Comparison of ENCODE assay signal across 8 cellular contexts in the genomic region with DNA sequence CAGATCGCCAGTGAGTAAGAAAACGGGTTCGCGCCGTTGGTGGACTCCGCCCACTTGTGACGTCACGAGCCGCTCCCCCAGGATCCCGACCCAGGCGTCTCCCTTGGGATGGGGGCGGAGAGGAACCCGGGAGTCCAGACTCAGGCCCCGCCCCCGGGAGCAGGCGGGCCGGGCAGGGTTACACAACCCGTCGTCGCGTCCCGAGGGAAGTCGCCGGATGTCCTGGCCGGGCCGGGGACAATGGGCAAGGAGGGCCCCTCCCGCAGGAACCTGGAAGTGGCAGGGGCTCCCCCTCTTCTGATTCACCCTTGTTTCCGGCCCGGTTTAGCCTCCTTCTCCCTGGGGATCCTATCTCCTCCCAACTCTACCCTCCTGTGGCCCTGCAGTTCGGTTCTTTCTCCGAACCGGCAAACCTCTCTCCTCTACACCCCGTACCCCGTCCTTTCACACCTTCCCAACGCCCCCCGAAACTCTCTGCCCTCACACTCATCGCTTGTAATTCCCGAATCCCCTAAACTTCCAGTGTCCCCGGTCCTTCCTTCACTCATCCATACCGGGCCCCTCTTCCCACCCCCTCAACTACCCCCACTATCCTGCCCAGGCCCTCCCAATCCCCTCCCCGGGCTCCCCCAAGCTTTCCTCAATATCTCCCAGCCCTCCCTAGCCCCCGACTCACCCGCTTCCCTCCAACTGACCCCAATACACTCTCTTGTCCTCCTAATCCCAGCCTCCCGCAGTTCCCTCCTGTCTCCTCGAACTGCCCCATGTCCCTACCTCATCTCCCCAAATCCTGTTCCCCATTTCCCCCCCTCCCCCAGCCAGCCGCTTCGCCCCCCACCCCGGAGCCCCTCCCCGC. TPM values are rescaled to one million over a fixed set of nuclear protein-coding genes. Genes with fewer than 3 reads are reported as not detected.
DNase-seq lines count a peak whose midpoint lies in the region; ATAC-seq and TF ChIP-seq lines count a peak whose summit lies in the region.

No MANE protein-coding gene starts in this region.

- ATAC-seq in Panc1 (peak; percentile 88), HG02623 (IDR thresholded peaks at IDR 0.05; ENCODE audit: unreplicated experiment) (no peak)

- H3K27me3 Mint-ChIP-seq in glutamatergic neuron (ENCODE audit: unreplicated experiment): peaks cover 10% of the 10 kb centered on the region

- H3K27me3 ChIP-seq in Panc1 (ENCODE audit: control insufficient read depth, insufficient read depth, low read length) (no peaks in the 10 kb centered on the region), neutrophil (peaks cover 43% of the 10 kb centered on the region), uterus (no peaks in the 10 kb centered on the region)

- peaks cover 8% of the 10 kb centered on the region for H3K4me1 ChIP-seq in Panc1 (ENCODE audit: control insufficient read depth, insufficient read depth, low read length)
- H3K4me1 ChIP-seq in neutrophil (ENCODE audit: control insufficient read depth in 1 of 2, insufficient read depth in 1 of 2, low read depth in 1 of 2, low read length in 1 of 2): peaks cover 38 to 48% of the 10 kb centered on the region in 2 experiments
- H3K4me1 ChIP-seq in uterus: peaks cover 0 to 6% of the 10 kb centered on the region in 2 donors

- H3K36me3 Mint-ChIP-seq in glutamatergic neuron (ENCODE audit: unreplicated experiment): no peaks in the 10 kb centered on the region

- POLR2A ChIA-PET in Panc1 (lab: Charles Lee): no interaction called here

- CTCF ChIA-PET in Panc1 (lab: Charles Lee): no interaction called here

- H3K27ac Mint-ChIP-seq in glutamatergic neuron (ENCODE audit: unreplicated experiment): peak overlapping the region; percentile 90

- BruUV-seq in Panc1 (replicated peaks; lab: Mats Ljungman, UMichigan): no TSS peak

- H3K4me3 ChIP-seq in Panc1 (ENCODE audit: low read depth in 2 of 2, low read length in 2 of 2) (peak overlapping the region; percentile 47 to 71), neutrophil (ENCODE audit: low read depth in 1 of 2, low read length in 1 of 2) (peak overlapping the region; percentile 54 to 60), uterus (peak overlapping the region; percentile 46 to 52)

- intact Hi-C loops in Panc1 (cut with micrococcal nuclease; ENCODE audit: unreplicated experiment) (no loop called here), uterus (cut with DNase I; ENCODE audit: low total_unique reads) (no loop called here)

- no peaks in the 10 kb centered on the region for H3K36me3 ChIP-seq in Panc1 (ENCODE audit: control insufficient read depth, insufficient read depth, low read length)
- no peaks in the 10 kb centered on the region for H3K36me3 ChIP-seq in neutrophil
- no peaks in the 10 kb centered on the region for H3K36me3 ChIP-seq in uterus

- H3K9me3 ChIP-seq in Panc1 (ENCODE audit: control insufficient read depth, insufficient read depth, low read depth, low read length): no peaks in the 10 kb centered on the region
- no peaks in the 10 kb centered on the region for H3K9me3 ChIP-seq in neutrophil
- no peaks in the 10 kb centered on the region for H3K9me3 ChIP-seq in uterus

- 1% methylated on average over 46 to 48 of the region's 49 CpGs for WGBS in adipose tissue, 3 donors

- H3K4me3 Mint-ChIP-seq in glutamatergic neuron (ENCODE audit: unreplicated experiment): peak overlapping the region; percentile 95

- TF ChIP-seq CTCF in Panc1 (IDR thresholded peaks at IDR 0.05): no peak
- no peak for TF ChIP-seq CTCF in glutamatergic neuron (IDR thresholded peaks at IDR 0.05; ENCODE audit: partially characterized antibody, unreplicated experiment)
- no peak for TF ChIP-seq CTCF in neutrophil (IDR thresholded peaks at IDR 0.05)
- no peak for TF ChIP-seq CTCF in uterus (IDR thresholded peaks at IDR 0.05)

- H3K27ac ChIP-seq in Panc1 (ENCODE audit: low read length) (peak overlapping the region; percentile 61), adipose tissue (ENCODE audit: low read depth, low read length) (peak overlapping the region; percentile 71), neutrophil (peak overlapping the region; percentile 84), uterus (peak overlapping the region; percentile 90 to 92)

- in situ Hi-C loops in Panc1 (cut with HindIII; ENCODE audit: low pct_unique_long_range_greater_than_20kb, low sequenced_read_pairs): no loop called here

- DNase-seq in D341Med (ENCODE audit: low spot score) (peak; percentile 90), HK-2 (ENCODE audit: unreplicated experiment) (peak; percentile 97), Panc1 (ENCODE audit: low read depth, low spot score) (no peak), glutamatergic neuron (peak; percentile 88), uterus (peak; percentile 95 to 96)

- peak; percentile 40 to 85 for TF ChIP-seq POLR2A in uterus (IDR thresholded peaks at IDR 0.05)

- peaks cover 6% of the 10 kb centered on the region for H3K9me3 Mint-ChIP-seq in glutamatergic neuron (ENCODE audit: unreplicated experiment)

- peaks cover 1% of the 10 kb centered on the region for H3K4me1 Mint-ChIP-seq in glutamatergic neuron (ENCODE audit: low read depth, unreplicated experiment)

RNA-seq across cellular contexts. Expression of gene ERCC1, which starts 20.0 kb away (rescaled TPM):
- total RNA-seq in Panc1 (2021; ENCODE audit: unreplicated experiment) (80.3 TPM), glutamatergic neuron (ENCODE audit: unreplicated experiment) (65.7 TPM), uterus (100 to 1,000 TPM in 1 of 4 donors, 10 to 100 TPM in 3; 37.9 to 130 (median 68.0) TPM)
- 101 TPM for polyA plus RNA-seq in Panc1 (2012; ENCODE audit: insufficient read length)
- 10 to 100 TPM; 31.0 to 63.9 (median 59.5) TPM for polyA plus RNA-seq in adipose tissue

RNA-seq across cellular contexts. Expression of gene FOSB, which starts 24.1 kb away (rescaled TPM):
- total RNA-seq in Panc1 (2021; ENCODE audit: unreplicated experiment) (13.4 TPM), glutamatergic neuron (ENCODE audit: unreplicated experiment) (not detected), uterus (10 to 100 TPM in 2 of 4 donors, 1 to 10 TPM in 1, not detected in 1; 8.1 to 52.1 (median 28.6) TPM)
- 6.1 TPM for polyA plus RNA-seq in Panc1 (2012; ENCODE audit: insufficient read length)
- 100 to 1,000 TPM in 2 of 3 donors, 10 to 100 TPM in 1; 11.9 to 650 (median 341) TPM for polyA plus RNA-seq in adipose tissue

RNA-seq across cellular contexts. Expression of gene POLR1G, which starts 37.2 kb away (rescaled TPM):
- total RNA-seq in Panc1 (2021; ENCODE audit: unreplicated experiment) (27.8 TPM), glutamatergic neuron (ENCODE audit: unreplicated experiment) (4.3 TPM), uterus (10 to 100 TPM in 1 of 4 donors, 1 to 10 TPM in 2, under 1 TPM in 1; 0.26 to 11.3 (median 3.5) TPM)
- 20.6 TPM for polyA plus RNA-seq in Panc1 (2012; ENCODE audit: insufficient read length)
- polyA plus RNA-seq in adipose tissue: 1 to 10 TPM; 1.5 to 6.3 (median 2.3) TPM

RNA-seq across cellular contexts. Expression of gene PPP1R13L, which starts 38.8 kb away (rescaled TPM):
- total RNA-seq in Panc1 (2021; ENCODE audit: unreplicated experiment): 39.1 TPM
- 62.4 TPM for polyA plus RNA-seq in Panc1 (2012; ENCODE audit: insufficient read length)
- polyA plus RNA-seq in adipose tissue: 10 to 100 TPM; 11.1 to 36.5 (median 14.5) TPM
- total RNA-seq in glutamatergic neuron (ENCODE audit: unreplicated experiment): 0.93 TPM
- 10 to 100 TPM in 1 of 4 donors, 1 to 10 TPM in 2, under 1 TPM in 1; 0.51 to 30.2 (median 3.0) TPM for total RNA-seq in uterus

RNA-seq across cellular contexts. Expression of gene RTN2, which starts 53.2 kb away (rescaled TPM):
- total RNA-seq in Panc1 (2021; ENCODE audit: unreplicated experiment): 15.6 TPM
- polyA plus RNA-seq in Panc1 (2012; ENCODE audit: insufficient read length): 31.9 TPM
- polyA plus RNA-seq in adipose tissue: 1 to 10 TPM; 4.9 to 7.6 (median 6.4) TPM
- total RNA-seq in glutamatergic neuron (ENCODE audit: unreplicated experiment): 179 TPM
- total RNA-seq in uterus: 1 to 10 TPM in 3 of 4 donors, not detected in 1; 5.9 to 9.0 (median 7.0) TPM
